Comparison of ENCODE assay signal across 1 cellular context in genomic region chr18:5296706-5297320, GRCh38.
A peak's percentile ranks its signal among the peaks of the same experiment; 100 is the strongest.
TF ChIP-seq lines count a peak whose summit lies in the region.

No MANE protein-coding gene starts in this region.

TF ChIP-seq in H1, 55 proteins besides CTCF, POLR2A, EP300 and RAD21 (continued from another document):
- TF ChIP-seq, protein P1, sequence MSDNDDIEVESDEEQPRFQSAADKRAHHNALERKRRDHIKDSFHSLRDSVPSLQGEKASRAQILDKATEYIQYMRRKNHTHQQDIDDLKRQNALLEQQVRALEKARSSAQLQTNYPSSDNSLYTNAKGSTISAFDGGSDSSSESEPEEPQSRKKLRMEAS (IDR thresholded peaks at IDR 0.05): peak; percentile 93
- TF ChIP-seq YY1 (IDR thresholded peaks at IDR 0.05; ENCODE audit: low read depth, low read length): peak; percentile 89
- no peak for TF ChIP-seq HDAC6 (IDR thresholded peaks at IDR 0.05; ENCODE audit: low read depth, low read length)
- TF ChIP-seq FOSL1 (IDR thresholded peaks at IDR 0.05; ENCODE audit: insufficient read depth, low read depth, low read length): no peak
- TF ChIP-seq ASH2L (IDR thresholded peaks at IDR 0.05; ENCODE audit: low read length): no peak
- no peak for TF ChIP-seq SIX5 (IDR thresholded peaks at IDR 0.05; ENCODE audit: low read depth, low read length)
- TF ChIP-seq ZNF274 (IDR thresholded peaks at IDR 0.05; ENCODE audit: borderline replicate concordance, extremely low read depth, low read length): no peak
- TF ChIP-seq RBBP5 (IDR thresholded peaks at IDR 0.05; ENCODE audit: borderline replicate concordance, low read depth, low read length): no peak
- no peak for TF ChIP-seq RFX5 (IDR thresholded peaks at IDR 0.05; ENCODE audit: borderline replicate concordance, low read depth, low read length)
- TF ChIP-seq EGR1 (IDR thresholded peaks at IDR 0.05; ENCODE audit: borderline replicate concordance, low read depth, low read length): no peak
- no peak for TF ChIP-seq SAP30 (IDR thresholded peaks at IDR 0.05; ENCODE audit: insufficient read depth, insufficient replicate concordance, low read length)
- peak; percentile 41; the same call in 1 of the 2 replicates for TF ChIP-seq BRCA1 (IDR thresholded peaks at IDR 0.05; ENCODE audit: low read depth, low read length)
- TF ChIP-seq PHF8 (conservative IDR thresholded peaks at IDR 0.05; ENCODE audit: low read depth, low read length): peak; percentile 67; the same call in 1 of the 2 replicates
- no peak for TF ChIP-seq ATF2 (IDR thresholded peaks at IDR 0.05; ENCODE audit: low read length)
- TF ChIP-seq CREB1 (IDR thresholded peaks at IDR 0.05): peak; percentile 97
- TF ChIP-seq, protein P2, sequence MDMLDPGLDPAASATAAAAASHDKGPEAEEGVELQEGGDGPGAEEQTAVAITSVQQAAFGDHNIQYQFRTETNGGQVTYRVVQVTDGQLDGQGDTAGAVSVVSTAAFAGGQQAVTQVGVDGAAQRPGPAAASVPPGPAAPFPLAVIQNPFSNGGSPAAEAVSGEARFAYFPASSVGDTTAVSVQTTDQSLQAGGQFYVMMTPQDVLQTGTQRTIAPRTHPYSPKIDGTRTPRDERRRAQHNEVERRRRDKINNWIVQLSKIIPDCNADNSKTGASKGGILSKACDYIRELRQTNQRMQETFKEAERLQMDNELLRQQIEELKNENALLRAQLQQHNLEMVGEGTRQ (IDR thresholded peaks at IDR 0.05; ENCODE audit: low read length): no peak
- peak; percentile 25 for TF ChIP-seq EZH2 (IDR thresholded peaks at IDR 0.05; ENCODE audit: low read depth, low read length, severe bottlenecking)
- no peak for TF ChIP-seq SP2 (IDR thresholded peaks at IDR 0.05; ENCODE audit: low read length)
- no peak for TF ChIP-seq CBX5 (IDR thresholded peaks at IDR 0.05; ENCODE audit: low read depth, low read length)
- TF ChIP-seq JUN (IDR thresholded peaks at IDR 0.05; ENCODE audit: low read depth, low read length): no peak
- peak; percentile 75 for TF ChIP-seq CHD2 (IDR thresholded peaks at IDR 0.05; ENCODE audit: low read length)
- TF ChIP-seq GABPA (IDR thresholded peaks at IDR 0.05; ENCODE audit: borderline replicate concordance, insufficient read depth, low read length): no peak
- TF ChIP-seq TBP (IDR thresholded peaks at IDR 0.05; ENCODE audit: low read depth, low read length): peak; percentile 72; the same call in 1 of the 2 replicates
- TF ChIP-seq SUZ12 (IDR thresholded peaks at IDR 0.05; ENCODE audit: low read length): peak; percentile 42
- TF ChIP-seq SIRT6 (IDR thresholded peaks at IDR 0.05; ENCODE audit: low read length): no peak
- TF ChIP-seq CTBP2 (IDR thresholded peaks at IDR 0.05; ENCODE audit: borderline replicate concordance, insufficient read depth, insufficient read length, low read length): no peak
- 0 out of 2 replicates have a peak, but pooled peaks have one; percentile 27 for TF ChIP-seq SP1 (IDR thresholded peaks at IDR 0.05; ENCODE audit: low read depth, low read length)
- no peak for TF ChIP-seq RXRA (IDR thresholded peaks at IDR 0.05; ENCODE audit: insufficient read depth, low read depth, low read length)
- 0 out of 2 replicates have a peak, but pooled peaks have one; percentile 30 for TF ChIP-seq GTF2F1 (IDR thresholded peaks at IDR 0.05; ENCODE audit: borderline replicate concordance, low read depth, low read length)
- no peak for TF ChIP-seq CHD1 (IDR thresholded peaks at IDR 0.05; ENCODE audit: low read depth, low read length)
- TF ChIP-seq BCL11A (IDR thresholded peaks at IDR 0.05; ENCODE audit: low read depth in 2 of 2, low read length in 2 of 2): no peak
- TF ChIP-seq POLR2AphosphoS5 (IDR thresholded peaks at IDR 0.05; ENCODE audit: low read depth, low read length): peak; percentile 96
- TF ChIP-seq NRF1 (IDR thresholded peaks at IDR 0.05; ENCODE audit: low read depth, low read length): no peak
- TF ChIP-seq SIN3A (conservative IDR thresholded peaks at IDR 0.05 in 1 of 2, IDR thresholded peaks at IDR 0.05 in 1 of 2; ENCODE audit: low read depth in 1 of 2, low read length in 2 of 2): peak in 1 of 2 experiments; percentile 48; a peak in 1 of 4 replicates
- TF ChIP-seq CBX8 (IDR thresholded peaks at IDR 0.05; ENCODE audit: borderline replicate concordance, low read depth, low read length): no peak
- no peak for TF ChIP-seq CEBPB (IDR thresholded peaks at IDR 0.05; ENCODE audit: low read depth, low read length)
- TF ChIP-seq, protein P3, sequence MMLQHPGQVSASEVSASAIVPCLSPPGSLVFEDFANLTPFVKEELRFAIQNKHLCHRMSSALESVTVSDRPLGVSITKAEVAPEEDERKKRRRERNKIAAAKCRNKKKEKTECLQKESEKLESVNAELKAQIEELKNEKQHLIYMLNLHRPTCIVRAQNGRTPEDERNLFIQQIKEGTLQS (IDR thresholded peaks at IDR 0.05; ENCODE audit: insufficient read depth, low read depth, low read length): no peak
- TF ChIP-seq MAFK (IDR thresholded peaks at IDR 0.05; ENCODE audit: low read depth, low read length): no peak
- TF ChIP-seq SP4 (IDR thresholded peaks at IDR 0.05; ENCODE audit: low read length): no peak
- TF ChIP-seq KDM4A (IDR thresholded peaks at IDR 0.05; ENCODE audit: low read depth, low read length, severe bottlenecking): peak; percentile 84
- no peak for TF ChIP-seq TCF12 (IDR thresholded peaks at IDR 0.05; ENCODE audit: low read depth, low read length)
- no peak for TF ChIP-seq CHD7 (IDR thresholded peaks at IDR 0.05; ENCODE audit: insufficient replicate concordance, low read length)
- TF ChIP-seq TAF1 (IDR thresholded peaks at IDR 0.05; ENCODE audit: low read depth, low read length): peak; percentile 77; the same call in 1 of the 2 replicates
- TF ChIP-seq E2F6 (IDR thresholded peaks at IDR 0.05): peak; percentile 98
- TF ChIP-seq SRF (IDR thresholded peaks at IDR 0.05; ENCODE audit: low read depth, low read length): peak; percentile 43; the same call in 1 of the 2 replicates
- TF ChIP-seq TAF7 (optimal IDR thresholded peaks at IDR 0.05; ENCODE audit: borderline replicate concordance, low read depth, low read length): peak; percentile 23
- no peak for TF ChIP-seq HDAC2 (IDR thresholded peaks at IDR 0.05; ENCODE audit: borderline replicate concordance in 1 of 2, low read depth in 2 of 2, low read length in 2 of 2)
- no peak for TF ChIP-seq BACH1 (IDR thresholded peaks at IDR 0.05; ENCODE audit: low read length)
- TF ChIP-seq KDM5A (IDR thresholded peaks at IDR 0.05; ENCODE audit: low read length): 0 out of 2 replicates have a peak, but pooled peaks have one; percentile 37
